25 cellular contexts compared by ENCODE assay signal in genomic region chr16:3281222-3281621, GRCh38. TPM values are rescaled to one million over a fixed set of nuclear protein-coding genes. Genes with fewer than 3 reads are reported as not detected.
DNase-seq lines count a peak whose midpoint lies in the region; ATAC-seq and TF ChIP-seq lines count a peak whose summit lies in the region.
"Had no signal": no experiment of that assay in that cellular context is flagged by ENCODE, and none has a peak within 500 bp of the region (broad histone marks: within the 10 kb centered on the region; RNA-seq: fewer than 3 reads in every experiment).

No MANE protein-coding gene starts in this region.

- H3K4me3 ChIP-seq in left ventricle myocardium inferior: no peak overlapping the region

- no TSS peak for BruUV-seq in Calu3 (replicated peaks; lab: Mats Ljungman, UMichigan)

- CTCF ChIA-PET in Calu3 (lab: Charles Lee): interaction anchor here (0.5 kb wide), 1 partner anchor 152 kb away, joined by 5 read pairs; no protein-coding TSS in a partner anchor
- CTCF ChIA-PET in activated CD8-positive, alpha-beta T cell treated with anti-CD3 and anti-CD28 coated beads, Interleukin-2, amount 10 ng/mL, durations not matched to agents 7 days and 5 days (lab: Charles Lee): interaction anchor here (1.4 kb wide), 1 partner anchor 14 kb away, joined by 3 read pairs; no protein-coding TSS in a partner anchor

- H3K27me3 ChIP-seq in left ventricle myocardium inferior (ENCODE audit: low read depth): no peaks in the 10 kb centered on the region
- H3K27me3 ChIP-seq: tibial artery had no signal

- peaks cover 45% of the 10 kb centered on the region for H3K4me1 ChIP-seq in left ventricle myocardium inferior
- H3K4me1 ChIP-seq: A549 had no signal

- POLR2A ChIA-PET in activated CD8-positive, alpha-beta T cell treated with anti-CD3 and anti-CD28 coated beads, Interleukin-2, amount 10 ng/mL, durations not matched to agents 7 days and 5 days (lab: Charles Lee): no interaction called here

- ATAC-seq in activated CD8-positive, alpha-beta T cell treated with anti-CD3 and anti-CD28 coated beads, Interleukin-2, amount 10 ng/mL, durations not matched to agents 7 days and 5 days: no peak
- no peak for ATAC-seq in natural killer cell treated with Interleukin-12 subunit alpha and Interleukin-12 subunit beta and Interleukin-15 and Interleukin-18, amount 100 ng/mL, for 72 hours
- ATAC-seq: A549; activated CD4-positive, CD25-positive, alpha-beta regulatory T cell treated with anti-CD3 and anti-CD28 coated beads, Interleukin-2, amount 50 U/mL, for 24 hours; T-helper 17 cell had no signal

- H3K9me3 ChIP-seq in left ventricle myocardium inferior (replicated peaks): peaks cover 18% of the 10 kb centered on the region

- H3K4me3 Mint-ChIP-seq in T-helper 2 cell treated with Interferon-gamma antibody and Interleukin-4, amounts not matched to agents 5 μg/mL and 100 μg/mL, for 36 hours: peak overlapping the region; percentile 15
- peak overlapping the region; percentile 90 for H3K4me3 Mint-ChIP-seq in Calu3 (ENCODE audit: low read depth, unreplicated experiment)
- H3K4me3 Mint-ChIP-seq in activated CD8-positive, alpha-beta T cell treated with anti-CD3 and anti-CD28 coated beads, Interleukin-2, amount 10 ng/mL, durations not matched to agents 7 days and 5 days: peak overlapping the region; percentile 52
- peak overlapping the region; percentile 57 for H3K4me3 Mint-ChIP-seq in natural killer cell treated with Interleukin-12 subunit alpha and Interleukin-12 subunit beta and Interleukin-15 and Interleukin-18, amount 100 ng/mL, for 72 hours

- peaks cover 7% of the 10 kb centered on the region for H3K27me3 Mint-ChIP-seq in T-helper 2 cell treated with Interferon-gamma antibody and Interleukin-4, amounts not matched to agents 5 μg/mL and 100 μg/mL, for 36 hours (ENCODE audit: low read depth)
- H3K27me3 Mint-ChIP-seq in Calu3 (ENCODE audit: unreplicated experiment): peaks cover 28% of the 10 kb centered on the region
- peaks cover 13% of the 10 kb centered on the region for H3K27me3 Mint-ChIP-seq in activated CD8-positive, alpha-beta T cell treated with anti-CD3 and anti-CD28 coated beads, Interleukin-2, amount 10 ng/mL, durations not matched to agents 7 days and 5 days (ENCODE audit: low read depth)
- no peaks in the 10 kb centered on the region for H3K27me3 Mint-ChIP-seq in natural killer cell treated with Interleukin-12 subunit alpha and Interleukin-12 subunit beta and Interleukin-15 and Interleukin-18, amount 100 ng/mL, for 72 hours
- H3K27me3 Mint-ChIP-seq: T-helper 17 cell had no signal

- DNase-seq in T-helper 2 cell treated with Interferon-gamma antibody and Interleukin-4, amounts not matched to agents 5 μg/mL and 100 μg/mL, for 36 hours (ENCODE audit: low spot score): no peak
- DNase-seq in T-helper 2 cell (no peak), Calu3 (no peak), amniotic stem cell (lab: John Stamatoyannopoulos, UW) (no peak), left ventricle myocardium inferior (no peak), OCI-M1 (lab: John Stamatoyannopoulos, UW) (no peak)
- DNase-seq in activated CD8-positive, alpha-beta T cell treated with anti-CD3 and anti-CD28 coated beads, Interleukin-2, amount 10 ng/mL, durations not matched to agents 7 days and 5 days: no peak
- DNase-seq in natural killer cell treated with Interleukin-12 subunit alpha and Interleukin-12 subunit beta and Interleukin-15 and Interleukin-18, amount 100 ng/mL, for 72 hours (ENCODE audit: low spot score): no peak
- DNase-seq: activated CD8-positive, alpha-beta memory T cell treated with anti-CD3 and anti-CD28 coated beads, Interleukin-2, amount 50 U/mL, for 4 hours; activated naive CD4-positive, alpha-beta T cell treated with anti-CD3 and anti-CD28 coated beads, Interleukin-2, amount 10 ng/mL, durations not matched to agents 7 days and 5 days; DMS79 treated with DMSO at 0.1 percent for 48 hours; erythroblast; IMR-90; mesendoderm; NCI-H1092; NCI-H2081 treated with DMSO at 0.1 percent for 48 hours; NCI-H510A; SHP77; T-helper 17 cell had no signal

- intact Hi-C loops in Calu3 (cut with micrococcal nuclease; ENCODE audit: unreplicated experiment) (loop anchor here (10.0 kb wide), 1 partner anchor 224 kb away; the partner anchor contains the start of gene CLUAP1), left ventricle myocardium inferior (cut with micrococcal nuclease) (no loop called here)

- peaks cover 26% of the 10 kb centered on the region for H3K36me3 Mint-ChIP-seq in T-helper 2 cell treated with Interferon-gamma antibody and Interleukin-4, amounts not matched to agents 5 μg/mL and 100 μg/mL, for 36 hours (ENCODE audit: low read depth)
- H3K36me3 Mint-ChIP-seq in Calu3 (ENCODE audit: insufficient read depth, unreplicated experiment): peaks cover 44% of the 10 kb centered on the region
- peaks cover 24% of the 10 kb centered on the region for H3K36me3 Mint-ChIP-seq in activated CD8-positive, alpha-beta T cell treated with anti-CD3 and anti-CD28 coated beads, Interleukin-2, amount 10 ng/mL, durations not matched to agents 7 days and 5 days (ENCODE audit: low read depth)
- peaks cover 9% of the 10 kb centered on the region for H3K36me3 Mint-ChIP-seq in natural killer cell treated with Interleukin-12 subunit alpha and Interleukin-12 subunit beta and Interleukin-15 and Interleukin-18, amount 100 ng/mL, for 72 hours

- no peak for TF ChIP-seq CTCF in Calu3 (IDR thresholded peaks at IDR 0.05; ENCODE audit: unreplicated experiment)
- no peak for TF ChIP-seq CTCF in left ventricle myocardium inferior (IDR thresholded peaks at IDR 0.05; ENCODE audit: borderline replicate concordance)

- no peak overlapping the region for H3K27ac Mint-ChIP-seq in T-helper 2 cell treated with Interferon-gamma antibody and Interleukin-4, amounts not matched to agents 5 μg/mL and 100 μg/mL, for 36 hours
- no peak overlapping the region for H3K27ac Mint-ChIP-seq in Calu3 (ENCODE audit: unreplicated experiment)
- no peak overlapping the region for H3K27ac Mint-ChIP-seq in activated CD8-positive, alpha-beta T cell treated with anti-CD3 and anti-CD28 coated beads, Interleukin-2, amount 10 ng/mL, durations not matched to agents 7 days and 5 days
- H3K27ac Mint-ChIP-seq in natural killer cell treated with Interleukin-12 subunit alpha and Interleukin-12 subunit beta and Interleukin-15 and Interleukin-18, amount 100 ng/mL, for 72 hours: no peak overlapping the region
- H3K27ac Mint-ChIP-seq: activated naive CD4-positive, alpha-beta T cell treated with anti-CD3 and anti-CD28 coated beads, Interleukin-2, amount 10 ng/mL, durations not matched to agents 7 days and 5 days had no signal

- H3K36me3 ChIP-seq in left ventricle myocardium inferior: peaks cover 14% of the 10 kb centered on the region

- peaks cover 18% of the 10 kb centered on the region for H3K4me1 Mint-ChIP-seq in T-helper 2 cell treated with Interferon-gamma antibody and Interleukin-4, amounts not matched to agents 5 μg/mL and 100 μg/mL, for 36 hours (ENCODE audit: low read depth)
- H3K4me1 Mint-ChIP-seq in Calu3 (ENCODE audit: low read depth, unreplicated experiment): peaks cover 10% of the 10 kb centered on the region
- peaks cover 36% of the 10 kb centered on the region for H3K4me1 Mint-ChIP-seq in activated CD8-positive, alpha-beta T cell treated with anti-CD3 and anti-CD28 coated beads, Interleukin-2, amount 10 ng/mL, durations not matched to agents 7 days and 5 days (ENCODE audit: low read depth)
- peaks cover 24 to 25% of the 10 kb centered on the region in 2 donors for H3K4me1 Mint-ChIP-seq in natural killer cell treated with Interleukin-12 subunit alpha and Interleukin-12 subunit beta and Interleukin-15 and Interleukin-18, amount 100 ng/mL, for 72 hours (ENCODE audit: low read depth in 2 of 2)

- no peak overlapping the region for H3K27ac ChIP-seq in left ventricle myocardium inferior (replicated peaks)

- peaks cover 23% of the 10 kb centered on the region for H3K9me3 Mint-ChIP-seq in T-helper 2 cell treated with Interferon-gamma antibody and Interleukin-4, amounts not matched to agents 5 μg/mL and 100 μg/mL, for 36 hours
- no peaks in the 10 kb centered on the region for H3K9me3 Mint-ChIP-seq in Calu3 (ENCODE audit: low read depth, unreplicated experiment)
- H3K9me3 Mint-ChIP-seq in activated CD8-positive, alpha-beta T cell treated with anti-CD3 and anti-CD28 coated beads, Interleukin-2, amount 10 ng/mL, durations not matched to agents 7 days and 5 days (ENCODE audit: insufficient read depth): peaks cover 2% of the 10 kb centered on the region
- no peaks in the 10 kb centered on the region for H3K9me3 Mint-ChIP-seq in natural killer cell treated with Interleukin-12 subunit alpha and Interleukin-12 subunit beta and Interleukin-15 and Interleukin-18, amount 100 ng/mL, for 72 hours

RNA-seq across cellular contexts. Expression of gene ZNF263, which starts 2.1 kb away (rescaled TPM):
- total RNA-seq in Calu3 (2022): 46.9 and 51.2 TPM in 2 replicates
- total RNA-seq in activated CD8-positive, alpha-beta T cell treated with anti-CD3 and anti-CD28 coated beads, Interleukin-2, amount 10 ng/mL, durations not matched to agents 7 days and 5 days: 10 to 100 TPM; 24.3 to 25.0 TPM
- total RNA-seq in natural killer cell treated with Interleukin-12 subunit alpha and Interleukin-12 subunit beta and Interleukin-15 and Interleukin-18, amount 100 ng/mL, for 72 hours: 10 to 100 TPM; 23.2 to 24.5 TPM
- total RNA-seq in left ventricle myocardium inferior: 9.9 TPM

RNA-seq across cellular contexts. Expression of gene TIGD7, which starts 24.0 kb away (rescaled TPM):
- total RNA-seq in Calu3 (2022) (9.3 and 10.3 TPM in 2 replicates), left ventricle myocardium inferior (9.7 TPM)
- total RNA-seq in activated CD8-positive, alpha-beta T cell treated with anti-CD3 and anti-CD28 coated beads, Interleukin-2, amount 10 ng/mL, durations not matched to agents 7 days and 5 days: 1 to 10 TPM; 4.5 to 5.6 TPM
- 1 to 10 TPM; 5.0 to 6.7 TPM for total RNA-seq in natural killer cell treated with Interleukin-12 subunit alpha and Interleukin-12 subunit beta and Interleukin-15 and Interleukin-18, amount 100 ng/mL, for 72 hours

RNA-seq across cellular contexts. Expression of gene ZNF75A, which starts 24.1 kb away (rescaled TPM):
- total RNA-seq in Calu3 (2022) (46.8 and 50.5 TPM in 2 replicates), left ventricle myocardium inferior (19.2 TPM)
- total RNA-seq in activated CD8-positive, alpha-beta T cell treated with anti-CD3 and anti-CD28 coated beads, Interleukin-2, amount 10 ng/mL, durations not matched to agents 7 days and 5 days: 10 to 100 TPM; 38.6 to 40.0 TPM
- total RNA-seq in natural killer cell treated with Interleukin-12 subunit alpha and Interleukin-12 subunit beta and Interleukin-15 and Interleukin-18, amount 100 ng/mL, for 72 hours: 10 to 100 TPM; 43.0 to 43.8 TPM

RNA-seq across cellular contexts. Expression of gene MEFV, which starts 24.8 kb away (rescaled TPM):
- not detected in 2 replicates for total RNA-seq in Calu3 (2022)
- total RNA-seq in activated CD8-positive, alpha-beta T cell treated with anti-CD3 and anti-CD28 coated beads, Interleukin-2, amount 10 ng/mL, durations not matched to agents 7 days and 5 days: under 1 TPM; 0.13 to 0.21 TPM
- total RNA-seq in natural killer cell treated with Interleukin-12 subunit alpha and Interleukin-12 subunit beta and Interleukin-15 and Interleukin-18, amount 100 ng/mL, for 72 hours: under 1 TPM; 0.26 to 0.31 TPM
- 0.49 TPM for total RNA-seq in left ventricle myocardium inferior
- total RNA-seq: bronchial epithelial cell, dermis microvascular lymphatic vessel endothelial cell, H1, IMR-90 had no signal

RNA-seq across cellular contexts. Expression of gene ZNF200, which starts 46.3 kb away (rescaled TPM):
- 12.7 and 14.6 TPM in 2 replicates for total RNA-seq in Calu3 (2022)
- total RNA-seq in activated CD8-positive, alpha-beta T cell treated with anti-CD3 and anti-CD28 coated beads, Interleukin-2, amount 10 ng/mL, durations not matched to agents 7 days and 5 days: 10 to 100 TPM; 13.7 to 18.4 TPM
- total RNA-seq in natural killer cell treated with Interleukin-12 subunit alpha and Interleukin-12 subunit beta and Interleukin-15 and Interleukin-18, amount 100 ng/mL, for 72 hours: 10 to 100 TPM; 16.6 to 18.9 TPM
- 5.8 TPM for total RNA-seq in left ventricle myocardium inferior

Comparison
In these comparisons a context has a peak if more than half of its experiments do, and no peak if none do; other contexts are left out.
1. H3K4me3 Mint-ChIP-seq: peak in every context shown above with its lines; median percentile 90 in Calu3; 57 in natural killer cell treated with Interleukin-12 subunit alpha and Interleukin-12 subunit beta and Interleukin-15 and Interleukin-18, amount 100 ng/mL, for 72 hours; 52 in activated CD8-positive, alpha-beta T cell treated with anti-CD3 and anti-CD28 coated beads, Interleukin-2, amount 10 ng/mL, durations not matched to agents 7 days and 5 days; 15 in T-helper 2 cell treated with Interferon-gamma antibody and Interleukin-4, amounts not matched to agents 5 μg/mL and 100 μg/mL, for 36 hours.